ENCODE assay signal across 22 cellular contexts in the genomic region with DNA sequence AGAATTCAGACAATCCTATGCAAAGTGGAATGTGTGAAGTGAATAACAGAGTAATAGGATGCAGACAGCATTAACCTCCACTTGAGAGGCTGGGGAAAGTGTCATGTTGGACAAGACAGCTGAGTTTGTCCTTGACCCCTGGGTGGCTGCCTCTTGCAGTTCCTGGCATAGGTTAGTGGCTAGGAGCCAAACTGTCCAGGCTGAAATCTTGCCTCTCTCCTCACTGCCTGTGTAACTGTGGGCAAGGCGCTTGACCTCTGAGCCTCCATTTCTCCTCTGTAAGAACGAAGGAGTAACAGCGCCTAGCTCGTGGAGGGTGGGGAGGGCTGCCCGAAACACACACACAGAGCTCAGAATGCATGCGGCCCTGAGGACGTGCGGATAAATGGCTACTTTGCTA. TPM values are rescaled to one million over a fixed set of nuclear protein-coding genes. Genes with fewer than 3 reads are reported as not detected.
DNase-seq lines count a peak whose midpoint lies in the region; ATAC-seq and TF ChIP-seq lines count a peak whose summit lies in the region.
"Had no signal": no experiment of that assay in that cellular context is flagged by ENCODE, and none has a peak within 500 bp of the region (broad histone marks: within the 10 kb centered on the region; RNA-seq: fewer than 3 reads in every experiment).

No MANE protein-coding gene starts in this region.

- H3K4me2 ChIP-seq in IMR-90 (ENCODE audit: low read depth, low read length), result no peak overlapping the region
- H3K4me2 ChIP-seq: A549 had no signal

- H3K9me3 ChIP-seq in IMR-90 (ENCODE audit: control insufficient read depth, insufficient read depth, low read length) (no peaks in the 10 kb centered on the region), testis (no peaks in the 10 kb centered on the region), ovary (no peaks in the 10 kb centered on the region)
- H3K9me3 ChIP-seq: A549, MG63 had no signal

- peaks cover 11% of the 10 kb centered on the region for H3K27me3 Mint-ChIP-seq in endothelial cell (ENCODE audit: unreplicated experiment)

- H3K23ac ChIP-seq in IMR-90 (ENCODE audit: low read depth, low read length), result no peak overlapping the region

- H3K9me3 Mint-ChIP-seq in endothelial cell (ENCODE audit: unreplicated experiment), result no peaks in the 10 kb centered on the region
- H3K9me3 Mint-ChIP-seq: CD14-positive monocyte had no signal

- no peak overlapping the region for H3K27ac ChIP-seq in IMR-90 (ENCODE audit: insufficient read depth, low read length)
- H3K27ac ChIP-seq in testis, result no peak overlapping the region
- H3K27ac ChIP-seq in ovary, result no peak overlapping the region
- H3K27ac ChIP-seq: A549, RWPE1 had no signal

- no peak overlapping the region for H3K27ac Mint-ChIP-seq in endothelial cell (ENCODE audit: unreplicated experiment)
- H3K27ac Mint-ChIP-seq: B cell, CD14-positive monocyte had no signal

- H3K9me1 ChIP-seq in IMR-90 (ENCODE audit: insufficient read depth, low read length), result no peaks in the 10 kb centered on the region

- H2AK5ac ChIP-seq in IMR-90 (ENCODE audit: low read depth, low read length), result no peak overlapping the region

- POLR2A ChIA-PET in IMR-90 (lab: Charles Lee; ENCODE audit: unreplicated experiment), result interaction anchor here (0.6 kb wide), 1 partner anchor 300 kb away, joined by 5 read pairs; no protein-coding TSS in a partner anchor

- H4K5ac ChIP-seq in IMR-90 (ENCODE audit: low read depth, low read length), result no peak overlapping the region

- peak overlapping the region; percentile 42 for H2AK9ac ChIP-seq in IMR-90 (replicated peaks; ENCODE audit: low read depth, low read length, poor library complexity)

- no peaks in the 10 kb centered on the region for H3K4me1 ChIP-seq in IMR-90 (ENCODE audit: control insufficient read depth, insufficient read depth, low read length)
- H3K4me1 ChIP-seq in testis, result peaks cover 2% of the 10 kb centered on the region
- H3K4me1 ChIP-seq in ovary (ENCODE audit: insufficient read depth), result peaks cover 3% of the 10 kb centered on the region
- H3K4me1 ChIP-seq: A549 had no signal

- no peaks in the 10 kb centered on the region for H3K79me1 ChIP-seq in IMR-90 (ENCODE audit: low read depth in 1 of 2, low read length in 2 of 2)

- no peak for TF ChIP-seq EP300 in ovary (IDR thresholded peaks at IDR 0.05)

- H3K56ac ChIP-seq in IMR-90 (ENCODE audit: extremely low read depth, insufficient read depth, low read length), result no peak overlapping the region

- H3K27me3 ChIP-seq in IMR-90 (ENCODE audit: control insufficient read depth, insufficient read depth, low read length) (peaks cover 27% of the 10 kb centered on the region), testis (no peaks in the 10 kb centered on the region), ovary (no peaks in the 10 kb centered on the region)
- H3K27me3 ChIP-seq: MG63 had no signal

- no peak overlapping the region for H2BK5ac ChIP-seq in IMR-90 (ENCODE audit: low read depth, low read length, poor library complexity, severe bottlenecking)

- in situ Hi-C loops in IMR-90 (cut with MboI; ENCODE audit: low sequenced_read_pairs), result no loop called here

- no peaks in the 10 kb centered on the region for H3K36me3 ChIP-seq in IMR-90 (ENCODE audit: control insufficient read depth, insufficient read depth, low read length)
- no peaks in the 10 kb centered on the region for H3K36me3 ChIP-seq in testis (ENCODE audit: low read depth, missing control alignments)
- H3K36me3 ChIP-seq in ovary, result no peaks in the 10 kb centered on the region
- H3K36me3 ChIP-seq: MG63 had no signal

- H3K4me3 Mint-ChIP-seq in endothelial cell (ENCODE audit: unreplicated experiment), result peak overlapping the region; percentile 81
- H3K4me3 Mint-ChIP-seq: B cell, CD14-positive monocyte had no signal

- H3K4ac ChIP-seq in IMR-90 (ENCODE audit: low read depth, low read length), result no peak overlapping the region

- H2BK15ac ChIP-seq in IMR-90 (ENCODE audit: low read depth, low read length), result no peak overlapping the region

- H3K18ac ChIP-seq in IMR-90 (ENCODE audit: low read depth, low read length), result no peak overlapping the region

- no peak overlapping the region for H3K14ac ChIP-seq in IMR-90 (replicated peaks; ENCODE audit: low read depth, low read length)

- no peak overlapping the region for H2BK20ac ChIP-seq in IMR-90 (ENCODE audit: low read depth, low read length)

- H3K4me3 ChIP-seq in IMR-90 (ENCODE audit: insufficient read depth, low read depth, low read length) (no peak overlapping the region), testis (no peak overlapping the region), ovary (no peak overlapping the region)
- H3K4me3 ChIP-seq: A549, K562, MG63 had no signal

- intact Hi-C loops in IMR-90 (cut with micrococcal nuclease) (no loop called here), left ventricle myocardium superior (cut with micrococcal nuclease) (no loop called here), testis (cut with DNase I; ENCODE audit: low total_unique reads) (no loop called here), ovary (cut with DNase I) (no loop called here)

- CTCF ChIA-PET in IMR-90 (lab: Yijun Ruan, JAX), result no interaction called here

- ATAC-seq in IMR-90 (ENCODE audit: low read depth) (peak; percentile 17; the same call in 1 of the 2 replicates), left ventricle myocardium superior (peak; percentile 65)
- ATAC-seq: A549, HCT116, K562, SK-N-SH treated with all-trans-retinoic acid at 6 μM for 48 hours had no signal

- dilution Hi-C loops in IMR-90 (cut with HindIII; ENCODE audit: low sequenced_read_pairs, unreplicated experiment), result no loop called here

- H4K91ac ChIP-seq in IMR-90 (ENCODE audit: insufficient read depth, low read depth, low read length), result no peak overlapping the region

- H3K9ac ChIP-seq in IMR-90 (ENCODE audit: low read depth, low read length), result no peak overlapping the region

- no peak for TF ChIP-seq RAD21 in IMR-90 (IDR thresholded peaks at IDR 0.05; ENCODE audit: low read length)

- no peaks in the 10 kb centered on the region for H4K20me1 ChIP-seq in IMR-90 (ENCODE audit: insufficient read depth, low read length)

- TF ChIP-seq CTCF in IMR-90 (conservative IDR thresholded peaks at IDR 0.05; ENCODE audit: low read depth, low read length) (no peak), endothelial cell (IDR thresholded peaks at IDR 0.05; ENCODE audit: unreplicated experiment) (no peak), testis (IDR thresholded peaks at IDR 0.05) (no peak), ovary (IDR thresholded peaks at IDR 0.05) (no peak)

- no TSS peak for BruUV-seq in IMR-90 (replicated peaks; lab: Mats Ljungman, UMichigan)

- no CpG with 5 or more reads among the region's 8 CpGs for WGBS in IMR-90 (ENCODE audit: extremely low coverage in 2 of 2, insufficient read length in 1 of 2), 2 experiments
- WGBS in testis, 2 donors, result 65 to 86% methylated on average over 8 of the region's 8 CpGs
- 69 to 84% (median 70%) methylated on average over 8 of the region's 8 CpGs for WGBS in ovary, 3 donors

- H4K8ac ChIP-seq in IMR-90 (ENCODE audit: low read depth in 2 of 2, low read length in 2 of 2), result no peak overlapping the region

- no peak for DNase-seq in IMR-90
- no peak for DNase-seq in endothelial cell (ENCODE audit: low spot score)
- no peak for DNase-seq in left ventricle myocardium superior
- DNase-seq in testis, result peak; percentile 67
- DNase-seq in NCI-H748 treated with DMSO at 0.1 percent for 48 hours (lab: John Stamatoyannopoulos, UW), result no peak
- no peak for DNase-seq in ovary
- no peak for DNase-seq in NCI-H1092 (lab: John Stamatoyannopoulos, UW)
- DNase-seq: GOT3, MG63, NCI-H1417 treated with DMSO at 0.1 percent for 48 hours, NCI-H187, NCI-H2107, NCI-H446 treated with DMSO at 0.1 percent for 48 hours, NCI-H526 treated with DMSO at 0.1 percent for 48 hours had no signal

- no peaks in the 10 kb centered on the region for H3K36me3 Mint-ChIP-seq in endothelial cell (ENCODE audit: low read depth, unreplicated experiment)
- H3K36me3 Mint-ChIP-seq: CD14-positive monocyte had no signal

- H2BK120ac ChIP-seq in IMR-90 (ENCODE audit: low read depth, low read length), result no peak overlapping the region

- TF ChIP-seq POLR2A in IMR-90 (IDR thresholded peaks at IDR 0.05; ENCODE audit: low read depth, low read length) (no peak), testis (IDR thresholded peaks at IDR 0.05) (no peak), ovary (IDR thresholded peaks at IDR 0.05) (no peak)

- peaks cover 3% of the 10 kb centered on the region for H3K4me1 Mint-ChIP-seq in endothelial cell (ENCODE audit: unreplicated experiment)
- H3K4me1 Mint-ChIP-seq: B cell, CD14-positive monocyte had no signal

- H2AFZ ChIP-seq in IMR-90 (replicated peaks; ENCODE audit: low read length, poor library complexity), result peak overlapping the region; percentile 63

TF ChIP-seq in IMR-90, 13 proteins besides CTCF, POLR2A, EP300 and RAD21 (continues in another document):
- TF ChIP-seq BHLHE40 (IDR thresholded peaks at IDR 0.05; ENCODE audit: low read depth, low read length) (no peak), RFX5 (IDR thresholded peaks at IDR 0.05; ENCODE audit: low read depth, low read length) (no peak), SMC3 (IDR thresholded peaks at IDR 0.05; ENCODE audit: low read depth, low read length) (no peak), FOS (IDR thresholded peaks at IDR 0.05; ENCODE audit: low read depth, low read length) (no peak), NFE2L2 (IDR thresholded peaks at IDR 0.05; ENCODE audit: low read depth, low read length) (no peak), MAFK (IDR thresholded peaks at IDR 0.05; ENCODE audit: low read depth, low read length) (no peak), RCOR1 (IDR thresholded peaks at IDR 0.05; ENCODE audit: insufficient replicate concordance, low read length) (no peak), CEBPB (IDR thresholded peaks at IDR 0.05; ENCODE audit: low read depth, low read length) (no peak)
- TF ChIP-seq, protein P1, sequence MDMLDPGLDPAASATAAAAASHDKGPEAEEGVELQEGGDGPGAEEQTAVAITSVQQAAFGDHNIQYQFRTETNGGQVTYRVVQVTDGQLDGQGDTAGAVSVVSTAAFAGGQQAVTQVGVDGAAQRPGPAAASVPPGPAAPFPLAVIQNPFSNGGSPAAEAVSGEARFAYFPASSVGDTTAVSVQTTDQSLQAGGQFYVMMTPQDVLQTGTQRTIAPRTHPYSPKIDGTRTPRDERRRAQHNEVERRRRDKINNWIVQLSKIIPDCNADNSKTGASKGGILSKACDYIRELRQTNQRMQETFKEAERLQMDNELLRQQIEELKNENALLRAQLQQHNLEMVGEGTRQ (IDR thresholded peaks at IDR 0.05; ENCODE audit: low read depth, low read length), result no peak

RNA-seq across cellular contexts. Expression of a gene that starts 34.8 kb away (rescaled TPM):
- not detected in 2 replicates for total RNA-seq in IMR-90 (2012; rRNA removed)
- not detected in 2 replicates for polyA plus RNA-seq in IMR-90 (2012; rRNA removed)
- not detected in 2 replicates for polyA plus RNA-seq in IMR-90 (2012; cell fraction: cytosol; rRNA removed)
- polyA plus RNA-seq in IMR-90 (2012; cell fraction: nucleus; rRNA removed; ENCODE audit: low replicate concordance), result 0.02 and 0.24 TPM in 2 replicates
- total RNA-seq in endothelial cell (ENCODE audit: unreplicated experiment), result 34.1 TPM
- 26.0 TPM for total RNA-seq in left ventricle myocardium superior
- total RNA-seq in testis, result 10 to 100 TPM; 25.9 to 42.2 TPM
- 22.0 TPM for polyA plus RNA-seq in testis (ENCODE audit: insufficient read depth, low read depth, low replicate concordance)
- 10 to 100 TPM in 4 of 7 donors, 1 to 10 TPM in 3; 4.1 to 31.6 (median 10.5) TPM for total RNA-seq in ovary
- polyA plus RNA-seq in ovary, result 1 to 10 TPM; 2.3 to 8.3 TPM
- total RNA-seq: K562, LHCN-M2 had no signal
